ENCODE assay signal across 26 cellular contexts in the genomic region with DNA sequence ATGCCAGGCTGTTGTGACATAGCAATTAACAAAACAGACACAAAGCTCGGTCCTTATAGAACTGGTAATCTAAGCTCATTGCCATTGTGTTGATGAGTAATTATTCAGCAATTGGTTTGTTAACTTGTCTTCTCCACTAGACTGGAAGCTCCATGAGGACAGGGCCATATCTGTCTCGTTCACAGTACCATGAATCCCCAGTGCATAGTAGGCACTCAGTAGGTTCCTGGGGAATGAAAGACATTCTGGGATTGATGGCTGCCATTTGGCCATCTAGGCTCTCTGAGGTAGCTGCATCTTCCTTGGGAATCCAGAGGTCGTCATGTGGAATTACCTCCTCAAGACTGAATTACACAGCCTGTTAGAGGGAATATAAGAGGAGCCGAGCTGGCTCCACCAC.
"Had no signal": no experiment of that assay in that cellular context is flagged by ENCODE, and none has a peak within 500 bp of the region (broad histone marks: within the 10 kb centered on the region; RNA-seq: fewer than 3 reads in every experiment).

No MANE protein-coding gene starts in this region.

- H3K4me3 Mint-ChIP-seq: activated CD4-positive, alpha-beta T cell treated with anti-CD3 and anti-CD28 coated beads for 36 hours; naive thymus-derived CD8-positive, alpha-beta T cell had no signal

- H3K9me3 Mint-ChIP-seq: naive thymus-derived CD8-positive, alpha-beta T cell had no signal

- H3K4me2 ChIP-seq: hepatocyte, smooth muscle cell had no signal

- H3K27ac ChIP-seq: colonic mucosa, dorsolateral prefrontal cortex, gastroesophageal sphincter, hepatocyte, right atrium auricular region, thoracic aorta had no signal

- H3K4me1 ChIP-seq: colonic mucosa had no signal

- ATAC-seq: activated CD4-positive, alpha-beta T cell treated with anti-CD3 and anti-CD28 coated beads for 36 hours; gastroesophageal sphincter; left colon; naive thymus-derived CD8-positive, alpha-beta T cell had no signal

- H3K27ac Mint-ChIP-seq: activated CD4-positive, alpha-beta T cell treated with anti-CD3 and anti-CD28 coated beads for 36 hours had no signal

- H3K79me2 ChIP-seq: hepatocyte had no signal

- FAIRE-seq: bronchial epithelial cell, kidney, urothelium cell line had no signal

- H3K4me3 ChIP-seq: colonic mucosa, dorsolateral prefrontal cortex, gastroesophageal sphincter, hepatocyte, right atrium auricular region, smooth muscle cell, thoracic aorta had no signal

- H2AFZ ChIP-seq: hepatocyte had no signal

- H3K9me3 ChIP-seq: colonic mucosa, gastroesophageal sphincter, right atrium auricular region, thoracic aorta had no signal

- H3K36me3 ChIP-seq: colonic mucosa, gastroesophageal sphincter, right atrium auricular region, thoracic aorta had no signal

- DNase-seq: activated CD4-positive, alpha-beta T cell treated with anti-CD3 and anti-CD28 coated beads for 36 hours; activated CD4-positive, CD25-positive, alpha-beta regulatory T cell; activated CD8-positive, alpha-beta memory T cell treated with anti-CD3 and anti-CD28 coated beads for 24 hours; activated gamma-delta T cell; activated naive CD4-positive, alpha-beta T cell treated with anti-CD3 and anti-CD28 coated beads, Interleukin-2, amount 50 U/mL, for 16 hours; anterior cingulate cortex; cerebellar nuclear complex; colonic mucosa; dorsolateral prefrontal cortex; effector memory CD4-positive, alpha-beta T cell; kidney; left colon; midbrain; naive thymus-derived CD8-positive, alpha-beta T cell; stimulated activated CD4-positive, alpha-beta T cell treated with anti-CD3 and anti-CD28 coated beads, Interleukin-1b, Interleukin-23, amount 100 ng/mL, for 48 hours; stimulated activated CD4-positive, alpha-beta T cell treated with anti-CD3 and anti-CD28 coated beads, Interleukin-4, amount 100 ng/mL, for 4 hours; stimulated activated CD8-positive, alpha-beta memory T cell treated with anti-CD3 and anti-CD28 coated beads, Interleukin-4, amount 100 ng/mL, for 48 hours; stimulated activated naive CD4-positive, alpha-beta T cell treated with Interleukin-2 at 50 U/mL for 16 hours; trophoblast cell had no signal

- H3K27me3 ChIP-seq: colonic mucosa, dorsolateral prefrontal cortex, gastroesophageal sphincter, hepatocyte, right atrium auricular region had no signal

- H3K27me3 Mint-ChIP-seq: activated CD4-positive, alpha-beta T cell treated with anti-CD3 and anti-CD28 coated beads for 36 hours; naive thymus-derived CD8-positive, alpha-beta T cell had no signal
